Comparison of ENCODE assay signal across 1 cellular context in genomic region chr4:112231779-112232713, GRCh38.
TF ChIP-seq lines count a peak whose summit lies in the region.

Gene AP1AR, plus strand, starts transcription at chr4:112231787. Its CDS starts 305 bp downstream, at chr4:112232092.

TF ChIP-seq in HepG2, 621 proteins besides CTCF, POLR2A, EP300 and RAD21 (continued from another document and continues in another):
- no peak for TF ChIP-seq ZNF10 (CRISPR knock-in tag; IDR thresholded peaks at IDR 0.05; ENCODE audit: borderline replicate concordance, low read depth)
- TF ChIP-seq ZNF546 (CRISPR knock-in tag; conservative IDR thresholded peaks at IDR 0.05), result peak; percentile 84; the same call in 1 of the 2 replicates
- peak; percentile 66 for TF ChIP-seq ZNF574 (CRISPR knock-in tag; IDR thresholded peaks at IDR 0.05)
- no peak for TF ChIP-seq NFYC (CRISPR knock-in tag; IDR thresholded peaks at IDR 0.05)
- TF ChIP-seq TRAFD1 (CRISPR knock-in tag; IDR thresholded peaks at IDR 0.05; ENCODE audit: borderline replicate concordance), result peak; percentile 74; the same call in 1 of the 2 replicates
- TF ChIP-seq KAT8 (CRISPR knock-in tag; IDR thresholded peaks at IDR 0.05), result no peak; the same call in 1 of the 2 replicates
- TF ChIP-seq BCLAF1 (IDR thresholded peaks at IDR 0.05), result no peak
- no peak for TF ChIP-seq ZNF318 (CRISPR knock-in tag; IDR thresholded peaks at IDR 0.05)
- TF ChIP-seq MBD4 (IDR thresholded peaks at IDR 0.05; ENCODE audit: borderline replicate concordance, low read length), result no peak
- TF ChIP-seq PRPF4 (IDR thresholded peaks at IDR 0.05; ENCODE audit: low read depth, low read length, poor library complexity, severe bottlenecking), result no peak
- no peak for TF ChIP-seq HHEX (CRISPR knock-in tag; IDR thresholded peaks at IDR 0.05)
- TF ChIP-seq ELK4 (CRISPR knock-in tag; IDR thresholded peaks at IDR 0.05; ENCODE audit: borderline replicate concordance), result no peak
- TF ChIP-seq ZUFSP (CRISPR knock-in tag; IDR thresholded peaks at IDR 0.05; ENCODE audit: borderline replicate concordance), result no peak
- TF ChIP-seq NR2F2 (IDR thresholded peaks at IDR 0.05; ENCODE audit: borderline replicate concordance, low read depth), result no peak; the same call in 1 of the 2 replicates
- no peak for TF ChIP-seq HNRNPH1 (optimal IDR thresholded peaks at IDR 0.05; ENCODE audit: low read depth, low read length)
- TF ChIP-seq ZNF713 (CRISPR knock-in tag; IDR thresholded peaks at IDR 0.05), result peak; percentile 14; the same call in 1 of the 2 replicates
- no peak for TF ChIP-seq ZMYM2 (CRISPR knock-in tag; IDR thresholded peaks at IDR 0.05)
- no peak for TF ChIP-seq HCFC1 (IDR thresholded peaks at IDR 0.05; ENCODE audit: low read depth, low read length)
- peak; percentile 86 for TF ChIP-seq ZNF431 (CRISPR knock-in tag; IDR thresholded peaks at IDR 0.05; ENCODE audit: borderline replicate concordance, low read depth)
- TF ChIP-seq ATF7 (IDR thresholded peaks at IDR 0.05), result no peak
- no peak for TF ChIP-seq ATF7 (CRISPR knock-in tag; IDR thresholded peaks at IDR 0.05)
- TF ChIP-seq ZEB1 (IDR thresholded peaks at IDR 0.05; ENCODE audit: insufficient replicate concordance, low read depth), result no peak
- no peak for TF ChIP-seq NR3C1 (CRISPR knock-in tag; IDR thresholded peaks at IDR 0.05)
- TF ChIP-seq AHR (CRISPR knock-in tag; IDR thresholded peaks at IDR 0.05), result no peak
- no peak for TF ChIP-seq ZNF552 (CRISPR knock-in tag; IDR thresholded peaks at IDR 0.05; ENCODE audit: borderline replicate concordance)
- TF ChIP-seq SNAI1 (CRISPR knock-in tag; IDR thresholded peaks at IDR 0.05; ENCODE audit: borderline replicate concordance), result 0 out of 2 replicates have a peak, but pooled peaks have one; percentile 39
- peak; percentile 89 for TF ChIP-seq SP4 (CRISPR knock-in tag; IDR thresholded peaks at IDR 0.05)
- no peak for TF ChIP-seq NFAT5 (CRISPR knock-in tag; IDR thresholded peaks at IDR 0.05)
